12 cellular contexts compared by ENCODE assay signal in genomic region chrX:140709421-140709846, GRCh38. TPM values are rescaled to one million over a fixed set of nuclear protein-coding genes. Genes with fewer than 3 reads are reported as not detected.
DNase-seq lines count a peak whose midpoint lies in the region; ATAC-seq and TF ChIP-seq lines count a peak whose summit lies in the region.
"Had no signal": no experiment of that assay in that cellular context is flagged by ENCODE, and none has a peak within 500 bp of the region (broad histone marks: within the 10 kb centered on the region; RNA-seq: fewer than 3 reads in every experiment).

LINC00632 (plus strand) TSS chrX:140709759.

- TF ChIP-seq CTCF in H9 (conservative IDR thresholded peaks at IDR 0.05) (no peak), brain microvascular endothelial cell (IDR thresholded peaks at IDR 0.05; ENCODE audit: low read depth, low read length, missing control alignments) (no peak)
- no peak for TF ChIP-seq CTCF in activated CD8-positive, alpha-beta T cell treated with anti-CD3 and anti-CD28 coated beads for 36 hours (IDR thresholded peaks at IDR 0.05)

- H3K4ac ChIP-seq in H9 (ENCODE audit: low read depth, low read length): no peak within 1 kb of the TSS

- DNase-seq in H9 (no peak), brain microvascular endothelial cell (no peak), iPS-NIHi11 (ENCODE audit: low spot score) (peak; percentile 4), retina (peak; percentile 59)
- no peak for DNase-seq in activated T-cell treated with anti-CD3 and anti-CD28 coated beads, Interleukin-2, amount 50 U/mL, for 1 hour
- DNase-seq in activated CD8-positive, alpha-beta T cell treated with anti-CD3 and anti-CD28 coated beads for 36 hours: no peak
- DNase-seq in activated naive CD4-positive, alpha-beta T cell treated with anti-CD3 and anti-CD28 coated beads, Interleukin-2, amount 10 ng/mL, durations not matched to agents 7 days and 5 days: no peak
- DNase-seq: CD4-positive, alpha-beta T cell; stimulated activated CD4-positive, alpha-beta T cell treated with anti-CD3 and anti-CD28 coated beads, Interleukin-1b, Interleukin-23, amount 100 ng/mL, for 48 hours; WERI-Rb-1 had no signal

- no peaks in the 10 kb centered on the region for H3K9me3 ChIP-seq in H9 (ENCODE audit: control insufficient read depth, low read depth, low read length)

- H2BK120ac ChIP-seq in H9 (ENCODE audit: low read depth, low read length, poor library complexity, severe bottlenecking): no peak within 1 kb of the TSS

- H3K23ac ChIP-seq in H9 (ENCODE audit: insufficient read length, low read depth, low read length): no peak within 1 kb of the TSS

- no peaks in the 10 kb centered on the region for H3K36me3 ChIP-seq in brain microvascular endothelial cell (replicated peaks)
- H3K36me3 ChIP-seq: WERI-Rb-1 had no signal

- H2BK12ac ChIP-seq in H9 (ENCODE audit: insufficient read length, low read depth, low read length): no peak within 1 kb of the TSS

- in situ Hi-C loops in brain microvascular endothelial cell (cut with HindIII; ENCODE audit: low pct_ligation_motif_present, low sequenced_read_pairs): no loop called here

- peak within 1 kb of the TSS in 1 of 3 experiments; percentile 64; a peak in 2 of 7 replicates for H3K27ac Mint-ChIP-seq in H9
- no peak within 1 kb of the TSS for H3K27ac Mint-ChIP-seq in activated CD8-positive, alpha-beta T cell treated with anti-CD3 and anti-CD28 coated beads for 36 hours
- no peak within 1 kb of the TSS for H3K27ac Mint-ChIP-seq in activated naive CD4-positive, alpha-beta T cell treated with anti-CD3 and anti-CD28 coated beads, Interleukin-2, amount 10 ng/mL, durations not matched to agents 7 days and 5 days
- H3K27ac Mint-ChIP-seq: CD4-positive, alpha-beta T cell had no signal

- H3K56ac ChIP-seq in H9 (ENCODE audit: insufficient read length, low read depth, low read length): no peak within 1 kb of the TSS

- H4K5ac ChIP-seq in H9 (ENCODE audit: insufficient read length, low read depth, low read length): no peak within 1 kb of the TSS

- no peaks in the 10 kb centered on the region for H3K36me3 Mint-ChIP-seq in H9 (ENCODE audit: insufficient read depth in 1 of 3, low read depth in 3 of 3)
- no peaks in the 10 kb centered on the region for H3K36me3 Mint-ChIP-seq in activated CD8-positive, alpha-beta T cell treated with anti-CD3 and anti-CD28 coated beads for 36 hours (ENCODE audit: low read depth)
- no peaks in the 10 kb centered on the region for H3K36me3 Mint-ChIP-seq in activated naive CD4-positive, alpha-beta T cell treated with anti-CD3 and anti-CD28 coated beads, Interleukin-2, amount 10 ng/mL, durations not matched to agents 7 days and 5 days

- no peak within 1 kb of the TSS for H3T11ph ChIP-seq in H9 (ENCODE audit: low read length)

- H2BK20ac ChIP-seq in H9 (ENCODE audit: low read depth, low read length, poor library complexity, severe bottlenecking): no peak within 1 kb of the TSS

- no peaks in the 10 kb centered on the region for H3K79me2 ChIP-seq in H9 (ENCODE audit: insufficient read depth, low read length)

- H3K4me1 Mint-ChIP-seq in H9: peaks cover 17 to 19% of the 10 kb centered on the region in 2 experiments
- H3K4me1 Mint-ChIP-seq in activated CD8-positive, alpha-beta T cell treated with anti-CD3 and anti-CD28 coated beads for 36 hours (ENCODE audit: low read depth): no peaks in the 10 kb centered on the region
- H3K4me1 Mint-ChIP-seq in activated naive CD4-positive, alpha-beta T cell treated with anti-CD3 and anti-CD28 coated beads, Interleukin-2, amount 10 ng/mL, durations not matched to agents 7 days and 5 days: no peaks in the 10 kb centered on the region

- no peaks in the 10 kb centered on the region; the same call in 1 of the 2 replicates for H3K27me3 Mint-ChIP-seq in H9 (ENCODE audit: low read depth)
- no peaks in the 10 kb centered on the region for H3K27me3 Mint-ChIP-seq in activated CD8-positive, alpha-beta T cell treated with anti-CD3 and anti-CD28 coated beads for 36 hours
- no peaks in the 10 kb centered on the region for H3K27me3 Mint-ChIP-seq in activated naive CD4-positive, alpha-beta T cell treated with anti-CD3 and anti-CD28 coated beads, Interleukin-2, amount 10 ng/mL, durations not matched to agents 7 days and 5 days
- H3K27me3 Mint-ChIP-seq: CD4-positive, alpha-beta T cell had no signal

- peaks cover 0 to 10% of the 10 kb centered on the region in 2 experiments; a peak in 2 of 5 replicates for H3K9me3 Mint-ChIP-seq in H9
- no peaks in the 10 kb centered on the region for H3K9me3 Mint-ChIP-seq in activated CD8-positive, alpha-beta T cell treated with anti-CD3 and anti-CD28 coated beads for 36 hours
- H3K9me3 Mint-ChIP-seq in activated naive CD4-positive, alpha-beta T cell treated with anti-CD3 and anti-CD28 coated beads, Interleukin-2, amount 10 ng/mL, durations not matched to agents 7 days and 5 days: no peaks in the 10 kb centered on the region
- H3K9me3 Mint-ChIP-seq: CD4-positive, alpha-beta T cell had no signal

- H4K91ac ChIP-seq in H9 (ENCODE audit: insufficient read length, low read depth, low read length): no peak within 1 kb of the TSS

- no peak within 1 kb of the TSS for H4K8ac ChIP-seq in H9 (replicated peaks; ENCODE audit: insufficient read length, low read depth, low read length)

- H3K27me3 ChIP-seq in H9 (ENCODE audit: insufficient read depth, low read length): no peaks in the 10 kb centered on the region
- no peaks in the 10 kb centered on the region for H3K27me3 ChIP-seq in brain microvascular endothelial cell (replicated peaks)

- WGBS in H9 (ENCODE audit: extremely low coverage, insufficient read length, low lambda C conversion rate): no CpG with 5 or more reads among the region's 3 CpGs

- no peak within 1 kb of the TSS for H2BK5ac ChIP-seq in H9 (ENCODE audit: insufficient read length, low read length)

- no peak within 1 kb of the TSS for H3K18ac ChIP-seq in H9 (ENCODE audit: insufficient read length, low read depth, low read length)

- H3K79me1 ChIP-seq in H9 (ENCODE audit: insufficient read depth, low read depth, low read length, poor library complexity, severe bottlenecking): no peaks in the 10 kb centered on the region

- no peak within 1 kb of the TSS for H3K27ac ChIP-seq in H9 (ENCODE audit: insufficient read length, low read depth, low read length)
- no peak within 1 kb of the TSS for H3K27ac ChIP-seq in brain microvascular endothelial cell
- H3K27ac ChIP-seq: KMS-11, WERI-Rb-1 had no signal

- intact Hi-C loops in activated CD8-positive, alpha-beta T cell treated with anti-CD3 and anti-CD28 coated beads for 36 hours (cut with micrococcal nuclease): no loop called here

- H3K14ac ChIP-seq in H9 (ENCODE audit: insufficient read depth, low read length): no peak within 1 kb of the TSS

- H2BK15ac ChIP-seq in H9 (ENCODE audit: low read depth, low read length): no peak within 1 kb of the TSS

- no peak within 1 kb of the TSS for H3K9ac ChIP-seq in H9 (ENCODE audit: extremely low read depth, insufficient read length, low read length)
- H3K9ac ChIP-seq: KMS-11 had no signal

- peak within 1 kb of the TSS in 1 of 2 experiments; percentile 76; a peak in 3 of 5 replicates for H3K4me3 Mint-ChIP-seq in H9
- no peak within 1 kb of the TSS for H3K4me3 Mint-ChIP-seq in activated CD8-positive, alpha-beta T cell treated with anti-CD3 and anti-CD28 coated beads for 36 hours
- no peak within 1 kb of the TSS for H3K4me3 Mint-ChIP-seq in activated naive CD4-positive, alpha-beta T cell treated with anti-CD3 and anti-CD28 coated beads, Interleukin-2, amount 10 ng/mL, durations not matched to agents 7 days and 5 days
- H3K4me3 Mint-ChIP-seq: CD4-positive, alpha-beta T cell had no signal

- ATAC-seq in activated CD8-positive, alpha-beta T cell treated with anti-CD3 and anti-CD28 coated beads for 36 hours: no peak
- ATAC-seq in HG03025 (IDR thresholded peaks at IDR 0.05; ENCODE audit: low FRiP score, unreplicated experiment): no peak

- CTCF ChIA-PET in activated CD8-positive, alpha-beta T cell treated with anti-CD3 and anti-CD28 coated beads for 36 hours (lab: Charles Lee): interaction anchor here (1.9 kb wide), 1 partner anchor 9 kb away, joined by 6 read pairs; no protein-coding TSS in a partner anchor
- CTCF ChIA-PET in activated naive CD4-positive, alpha-beta T cell treated with anti-CD3 and anti-CD28 coated beads, Interleukin-2, amount 10 ng/mL, durations not matched to agents 7 days and 5 days (lab: Charles Lee): no interaction called here

- POLR2A ChIA-PET in activated CD8-positive, alpha-beta T cell treated with anti-CD3 and anti-CD28 coated beads for 36 hours (lab: Charles Lee): no interaction called here

- no peak within 1 kb of the TSS for H2AK5ac ChIP-seq in H9 (ENCODE audit: insufficient read length, low read length)

- H3K23me2 ChIP-seq in H9 (ENCODE audit: insufficient read length, low read depth, low read length, poor library complexity, severe bottlenecking): no peaks in the 10 kb centered on the region

- H4K20me1 ChIP-seq in H9 (ENCODE audit: control insufficient read depth, insufficient read depth, insufficient read length): no peaks in the 10 kb centered on the region

- peak within 1 kb of the TSS; percentile 30 for H3K4me3 ChIP-seq in brain microvascular endothelial cell (ENCODE audit: low read depth, low read length)

- no peaks in the 10 kb centered on the region; the same call in 1 of the 2 replicates for H3K4me1 ChIP-seq in H9 (ENCODE audit: insufficient read depth, low read length)

- peak within 1 kb of the TSS; percentile 29 for H3K4me2 ChIP-seq in H9 (ENCODE audit: insufficient read depth, insufficient read length, low read length)
- H3K4me2 ChIP-seq: KMS-11 had no signal

- no peak within 1 kb of the TSS for H2AFZ ChIP-seq in H9 (ENCODE audit: low read length)

RNA-seq across cellular contexts. Expression of gene LINC00632, which starts in this region (rescaled TPM):
- total RNA-seq in H9 (2021): 42.2 and 46.3 TPM in 2 replicates
- total RNA-seq in activated CD8-positive, alpha-beta T cell treated with anti-CD3 and anti-CD28 coated beads for 36 hours: under 1 TPM; 0.41 to 0.43 TPM

Comparison
In these comparisons a context has a peak if more than half of its experiments do, and no peak if none do; other contexts are left out.
1. RNA of gene LINC00632 (total RNA-seq): 42.2 to 46.3 TPM in H9; 0.41 to 0.43 TPM in activated CD8-positive, alpha-beta T cell treated with anti-CD3 and anti-CD28 coated beads for 36 hours; every median in the first group is over 10 times any median in the second.
2. DNase-seq: peak in iPS-NIHi11 (single experiment) and retina (single experiment); none in H9 (single experiment), brain microvascular endothelial cell (single experiment), activated T-cell treated with anti-CD3 and anti-CD28 coated beads, Interleukin-2, amount 50 U/mL, for 1 hour (single experiment), activated CD8-positive, alpha-beta T cell treated with anti-CD3 and anti-CD28 coated beads for 36 hours (single experiment) and activated naive CD4-positive, alpha-beta T cell treated with anti-CD3 and anti-CD28 coated beads, Interleukin-2, amount 10 ng/mL, durations not matched to agents 7 days and 5 days (single experiment).